In genomic region chr2:64481665-64482064, GRCh38 we compare ENCODE assay signal across 7 cellular contexts.
"Had no signal": no experiment of that assay in that cellular context is flagged by ENCODE, and none has a peak within 500 bp of the region (broad histone marks: within the 10 kb centered on the region; RNA-seq: fewer than 3 reads in every experiment).

No MANE protein-coding gene starts in this region.

- H3K27me3 Mint-ChIP-seq: IgD-negative memory B cell had no signal

- H3K9me3 ChIP-seq: HAP-1 had no signal

- H3K4me3 Mint-ChIP-seq: IgD-negative memory B cell had no signal

- H3K9me3 Mint-ChIP-seq: IgD-negative memory B cell had no signal

- H3K4me3 ChIP-seq: GM23248, HAP-1 had no signal

- H3K27ac Mint-ChIP-seq: IgD-negative memory B cell had no signal

- H3K27ac ChIP-seq: GM23248 had no signal

- DNase-seq: GM23248, GOT3, H7, KBM-7 had no signal

- H3K9ac ChIP-seq: GM23248 had no signal

- H3K4me1 Mint-ChIP-seq: IgD-negative memory B cell had no signal

- H3K36me3 ChIP-seq: HAP-1 had no signal

- H3K36me3 Mint-ChIP-seq: IgD-negative memory B cell had no signal

- ATAC-seq: HCT116 had no signal
